ENCODE assay signal across 2 cellular contexts in the genomic region with DNA sequence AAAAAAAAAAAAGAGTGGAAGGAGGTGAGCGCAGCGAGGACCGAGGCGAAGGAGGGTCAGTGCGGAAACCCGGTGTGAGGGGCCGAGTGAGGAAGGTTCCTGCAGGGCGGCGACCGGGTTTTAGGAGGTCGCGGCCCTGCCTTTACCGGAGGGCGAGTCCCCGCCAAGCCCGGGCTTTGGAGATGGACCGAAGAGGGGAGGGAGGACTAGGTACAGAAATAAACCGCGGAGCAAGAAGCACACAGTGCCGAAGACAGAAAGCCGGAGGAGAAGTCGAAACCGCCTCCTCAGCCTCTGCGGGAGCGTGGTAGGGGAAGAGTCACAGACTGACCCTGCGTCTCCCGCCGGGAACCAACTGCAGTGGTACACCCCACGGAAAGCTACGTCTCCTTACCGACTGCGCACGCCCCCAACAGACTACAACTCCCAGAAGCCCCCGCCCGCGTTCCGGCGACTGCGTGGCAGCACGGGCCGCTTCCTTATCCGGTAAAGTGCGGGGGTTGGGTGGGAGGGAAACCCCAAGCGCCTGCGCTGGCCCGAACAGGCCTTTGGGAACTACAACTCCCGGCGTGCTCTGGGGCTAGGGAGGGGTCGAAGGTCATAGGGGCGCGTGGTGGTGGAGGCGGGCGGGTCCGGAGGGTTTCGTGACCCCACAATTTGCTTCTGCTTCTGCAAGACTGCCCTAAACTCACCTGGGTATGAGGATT.
A peak's percentile ranks its signal among the peaks of the same experiment; 100 is the strongest.
TF ChIP-seq lines count a peak whose summit lies in the region.

A gene (minus strand): TSS at position 365 of the 707 bp plus-strand sequence. CDS start 380 bp downstream, outside the sequence.

TF ChIP-seq in HCT116, 20 proteins besides CTCF, POLR2A, EP300 and RAD21 (continued from another document):
- TF ChIP-seq, protein P1, sequence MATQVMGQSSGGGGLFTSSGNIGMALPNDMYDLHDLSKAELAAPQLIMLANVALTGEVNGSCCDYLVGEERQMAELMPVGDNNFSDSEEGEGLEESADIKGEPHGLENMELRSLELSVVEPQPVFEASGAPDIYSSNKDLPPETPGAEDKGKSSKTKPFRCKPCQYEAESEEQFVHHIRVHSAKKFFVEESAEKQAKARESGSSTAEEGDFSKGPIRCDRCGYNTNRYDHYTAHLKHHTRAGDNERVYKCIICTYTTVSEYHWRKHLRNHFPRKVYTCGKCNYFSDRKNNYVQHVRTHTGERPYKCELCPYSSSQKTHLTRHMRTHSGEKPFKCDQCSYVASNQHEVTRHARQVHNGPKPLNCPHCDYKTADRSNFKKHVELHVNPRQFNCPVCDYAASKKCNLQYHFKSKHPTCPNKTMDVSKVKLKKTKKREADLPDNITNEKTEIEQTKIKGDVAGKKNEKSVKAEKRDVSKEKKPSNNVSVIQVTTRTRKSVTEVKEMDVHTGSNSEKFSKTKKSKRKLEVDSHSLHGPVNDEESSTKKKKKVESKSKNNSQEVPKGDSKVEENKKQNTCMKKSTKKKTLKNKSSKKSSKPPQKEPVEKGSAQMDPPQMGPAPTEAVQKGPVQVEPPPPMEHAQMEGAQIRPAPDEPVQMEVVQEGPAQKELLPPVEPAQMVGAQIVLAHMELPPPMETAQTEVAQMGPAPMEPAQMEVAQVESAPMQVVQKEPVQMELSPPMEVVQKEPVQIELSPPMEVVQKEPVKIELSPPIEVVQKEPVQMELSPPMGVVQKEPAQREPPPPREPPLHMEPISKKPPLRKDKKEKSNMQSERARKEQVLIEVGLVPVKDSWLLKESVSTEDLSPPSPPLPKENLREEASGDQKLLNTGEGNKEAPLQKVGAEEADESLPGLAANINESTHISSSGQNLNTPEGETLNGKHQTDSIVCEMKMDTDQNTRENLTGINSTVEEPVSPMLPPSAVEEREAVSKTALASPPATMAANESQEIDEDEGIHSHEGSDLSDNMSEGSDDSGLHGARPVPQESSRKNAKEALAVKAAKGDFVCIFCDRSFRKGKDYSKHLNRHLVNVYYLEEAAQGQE (IDR thresholded peaks at IDR 0.05; ENCODE audit: low read depth): no peak
- TF ChIP-seq, protein P2, sequence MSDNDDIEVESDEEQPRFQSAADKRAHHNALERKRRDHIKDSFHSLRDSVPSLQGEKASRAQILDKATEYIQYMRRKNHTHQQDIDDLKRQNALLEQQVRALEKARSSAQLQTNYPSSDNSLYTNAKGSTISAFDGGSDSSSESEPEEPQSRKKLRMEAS (IDR thresholded peaks at IDR 0.05): peak; percentile 83
- no peak for TF ChIP-seq CEBPB (IDR thresholded peaks at IDR 0.05; ENCODE audit: low read depth)
- TF ChIP-seq, protein P3, sequence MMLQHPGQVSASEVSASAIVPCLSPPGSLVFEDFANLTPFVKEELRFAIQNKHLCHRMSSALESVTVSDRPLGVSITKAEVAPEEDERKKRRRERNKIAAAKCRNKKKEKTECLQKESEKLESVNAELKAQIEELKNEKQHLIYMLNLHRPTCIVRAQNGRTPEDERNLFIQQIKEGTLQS (IDR thresholded peaks at IDR 0.05): no peak
- TF ChIP-seq SIN3A (IDR thresholded peaks at IDR 0.05; ENCODE audit: low read depth): peak; percentile 70

TF ChIP-seq in neural cell, 6 proteins besides CTCF, POLR2A, EP300 and RAD21 (continued from another document):
- TF ChIP-seq SMC3 (conservative IDR thresholded peaks at IDR 0.05; ENCODE audit: poor library complexity) (no peak), MXI1 (conservative IDR thresholded peaks at IDR 0.05; ENCODE audit: poor library complexity, severe bottlenecking) (peak; percentile 92), POLR2AphosphoS5 (IDR thresholded peaks at IDR 0.05) (peak; percentile 89)
